ENCODE assay signal across 2 cellular contexts in genomic region chr15:44646460-44646859, GRCh38.
TF ChIP-seq lines count a peak whose summit lies in the region.

No MANE protein-coding gene starts in this region.

TF ChIP-seq in HEK293, 187 proteins besides CTCF, POLR2A, EP300 and RAD21:
- TF ChIP-seq ZNF629 (tag by site-specific recombination; IDR thresholded peaks at IDR 0.05), result no peak
- TF ChIP-seq HOXC10 (CRISPR knock-in tag; IDR thresholded peaks at IDR 0.05), result no peak
- peak; percentile 71 for TF ChIP-seq ZNF146 (tag by site-specific recombination; IDR thresholded peaks at IDR 0.05)

TF ChIP-seq in K562, 482 proteins besides CTCF, POLR2A, EP300 and RAD21:
- TF ChIP-seq ATF3 (IDR thresholded peaks at IDR 0.05), result peak; percentile 44
- no peak for TF ChIP-seq ATF3 (CRISPR knock-in tag; conservative IDR thresholded peaks at IDR 0.05)
- peak; percentile 46; the same call in 1 of the 2 replicates for TF ChIP-seq CEBPG (CRISPR knock-in tag; IDR thresholded peaks at IDR 0.05)
- no peak for TF ChIP-seq CEBPG (tag; conservative IDR thresholded peaks at IDR 0.05 in 1 of 2, IDR thresholded peaks at IDR 0.05 in 1 of 2)
- no peak for TF ChIP-seq POLR2AphosphoS5 (IDR thresholded peaks at IDR 0.05; ENCODE audit: control insufficient read depth, insufficient read depth, low read depth, low read length)
- TF ChIP-seq RBM25 (IDR thresholded peaks at IDR 0.05; ENCODE audit: low read depth, low read length, severe bottlenecking), result peak; percentile 35
- TF ChIP-seq ZNF146 (CRISPR knock-in tag; IDR thresholded peaks at IDR 0.05; ENCODE audit: unreplicated experiment), result peak; percentile 95
- TF ChIP-seq HOMEZ (CRISPR knock-in tag; IDR thresholded peaks at IDR 0.05), result no peak
- TF ChIP-seq ZSCAN29 (IDR thresholded peaks at IDR 0.05), result no peak
- no peak for TF ChIP-seq PREB (CRISPR knock-in tag; IDR thresholded peaks at IDR 0.05)
